ENCODE assay signal across 14 cellular contexts in the genomic region with DNA sequence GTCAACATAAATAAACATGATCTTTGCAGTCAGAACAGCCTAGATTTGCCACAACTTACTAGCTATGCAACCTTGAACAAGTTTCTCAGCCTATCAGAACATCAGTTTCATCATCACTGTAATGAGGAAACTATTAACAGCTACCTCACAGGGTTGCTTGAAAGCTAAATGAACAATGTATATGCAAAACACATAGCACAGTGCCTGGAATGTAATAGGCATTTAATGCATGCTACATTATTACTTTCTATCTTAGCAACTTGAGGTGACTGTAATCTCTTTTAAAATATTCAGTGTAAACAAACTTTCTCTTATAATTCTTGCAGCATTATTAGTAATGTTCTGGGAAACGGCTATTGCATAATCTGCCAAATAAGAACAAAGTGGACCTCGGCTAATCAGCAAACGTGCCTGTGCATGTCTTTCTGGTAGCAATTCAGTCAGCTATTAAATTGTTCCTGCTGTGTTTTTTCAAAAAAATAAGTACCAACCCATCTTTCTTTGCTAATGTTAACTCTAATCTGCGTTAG.
A peak's percentile ranks its signal among the peaks of the same experiment; 100 is the strongest.
DNase-seq lines count a peak whose midpoint lies in the region; ATAC-seq and TF ChIP-seq lines count a peak whose summit lies in the region.
"Had no signal": no experiment of that assay in that cellular context is flagged by ENCODE, and none has a peak within 500 bp of the region (broad histone marks: within the 10 kb centered on the region; RNA-seq: fewer than 3 reads in every experiment).

No MANE protein-coding gene starts in this region.

- DNase-seq in DMS153 treated with DMSO at 0.1 percent for 48 hours (lab: John Stamatoyannopoulos, UW; ENCODE audit: unreplicated experiment) (no peak), midbrain (lab: John Stamatoyannopoulos, UW) (no peak), NCI-H526 (lab: John Stamatoyannopoulos, UW) (no peak), DMS53 (lab: John Stamatoyannopoulos, UW) (no peak)
- DNase-seq: DND-41, NCI-H146, OCI-M1, posterior cingulate gyrus had no signal

- no peak for TF ChIP-seq POLR2A in gastroesophageal sphincter (IDR thresholded peaks at IDR 0.05)

- ATAC-seq in GM19452 (IDR thresholded peaks at IDR 0.05; ENCODE audit: unreplicated experiment) = peak; percentile 59
- peak; percentile 71 for ATAC-seq in gastroesophageal sphincter
- ATAC-seq: activated T-helper 17 cell treated with anti-CD3 and anti-CD28 coated beads, Interleukin-2, amount 50 U/mL, for 72 hours had no signal

- H3K4me3 ChIP-seq in SU-DHL-6 (ENCODE audit: insufficient read depth, low read length, poor library complexity, severe bottlenecking) (no peak overlapping the region), gastroesophageal sphincter (no peak overlapping the region), skeletal muscle satellite cell (ENCODE audit: low read length) (no peak overlapping the region)
- H3K4me3 ChIP-seq: HAP-1 had no signal

- H3K9me3 ChIP-seq in SU-DHL-6 (ENCODE audit: insufficient read depth, low read length) (no peaks in the 10 kb centered on the region), gastroesophageal sphincter (no peaks in the 10 kb centered on the region), skeletal muscle satellite cell (replicated peaks; ENCODE audit: low read length) (no peaks in the 10 kb centered on the region)
- H3K9me3 ChIP-seq: HAP-1 had no signal

- H3K9ac ChIP-seq in SU-DHL-6 (ENCODE audit: low read length) (no peak overlapping the region), skeletal muscle satellite cell (ENCODE audit: low read depth, low read length) (no peak overlapping the region)

- H3K36me3 ChIP-seq in SU-DHL-6 (ENCODE audit: low read length) (no peaks in the 10 kb centered on the region), gastroesophageal sphincter (no peaks in the 10 kb centered on the region), skeletal muscle satellite cell (ENCODE audit: insufficient read depth, low read length) (no peaks in the 10 kb centered on the region)
- H3K36me3 ChIP-seq: HAP-1 had no signal

- H2AFZ ChIP-seq in SU-DHL-6 (ENCODE audit: low read depth, low read length, severe bottlenecking) = no peak overlapping the region

- no peaks in the 10 kb centered on the region for H3K79me2 ChIP-seq in SU-DHL-6 (ENCODE audit: insufficient read depth, low read length)

- no peak for TF ChIP-seq EP300 in gastroesophageal sphincter (IDR thresholded peaks at IDR 0.05)

- H3F3A ChIP-seq in SU-DHL-6 (ENCODE audit: insufficient read depth) = no peaks in the 10 kb centered on the region

- H3K27ac ChIP-seq in SU-DHL-6 (ENCODE audit: low read depth, low read length) (peak overlapping the region; percentile 41), gastroesophageal sphincter (no peak overlapping the region)

- no peaks in the 10 kb centered on the region for H4K20me1 ChIP-seq in SU-DHL-6 (ENCODE audit: low read depth, low read length)

- no peaks in the 10 kb centered on the region for H3K9me2 ChIP-seq in SU-DHL-6 (replicated peaks; ENCODE audit: insufficient read depth, low read length)

- H3K4me2 ChIP-seq in SU-DHL-6 (ENCODE audit: low read depth, low read length, poor library complexity, severe bottlenecking) (peak overlapping the region; percentile 31), skeletal muscle satellite cell (ENCODE audit: low read length) (peak overlapping the region; percentile 34)

- WGBS in gastroesophageal sphincter (ENCODE audit: low coverage in 1 of 2), 2 donors = 29 to 53% methylated on average over 4 of the region's 4 CpGs

- no peak for TF ChIP-seq CTCF in SU-DHL-6 (IDR thresholded peaks at IDR 0.05; ENCODE audit: insufficient read depth, low read length, poor library complexity, severe bottlenecking)
- no peak for TF ChIP-seq CTCF in gastroesophageal sphincter (IDR thresholded peaks at IDR 0.05)

- H3K27me3 ChIP-seq in SU-DHL-6 (ENCODE audit: low read length) (no peaks in the 10 kb centered on the region), gastroesophageal sphincter (no peaks in the 10 kb centered on the region), skeletal muscle satellite cell (ENCODE audit: control insufficient read depth, insufficient read depth, low read length) (no peaks in the 10 kb centered on the region)

- H3K4me1 ChIP-seq in gastroesophageal sphincter = peaks cover 0 to 22% (median 0%) of the 10 kb centered on the region in 3 donors
- H3K4me1 ChIP-seq in skeletal muscle satellite cell (ENCODE audit: control insufficient read depth, insufficient read depth, low read length) = peaks cover 18% of the 10 kb centered on the region
- H3K4me1 ChIP-seq: HAP-1 had no signal
